Comparison of ENCODE assay signal across 27 cellular contexts in genomic region chr11:116888884-116889549, GRCh38. TPM values are rescaled to one million over a fixed set of nuclear protein-coding genes. Genes with fewer than 3 reads are reported as not detected.
DNase-seq lines count a peak whose midpoint lies in the region; ATAC-seq, FAIRE-seq and TF ChIP-seq lines count a peak whose summit lies in the region.
"Had no signal": no experiment of that assay in that cellular context is flagged by ENCODE, and none has a peak within 500 bp of the region (broad histone marks: within the 10 kb centered on the region; RNA-seq: fewer than 3 reads in every experiment).

No MANE protein-coding gene starts in this region.

- H3K4me3 Mint-ChIP-seq in nephron: no peak overlapping the region
- H3K4me3 Mint-ChIP-seq in endothelial cell (ENCODE audit: unreplicated experiment): no peak overlapping the region
- H3K4me3 Mint-ChIP-seq: activated CD8-positive, alpha-beta memory T cell treated with anti-CD3 and anti-CD28 coated beads, Interleukin-2, amount 10 ng/mL, durations not matched to agents 7 days and 5 days; activated naive CD8-positive, alpha-beta T cell; dendritic cell treated with granulocyte-macrophage colony-stimulating factor and Interleukin-4, amounts not matched to agents 40 ng/mL and 50 ng/mL, for 4 days; memory B cell; naive thymus-derived CD4-positive, alpha-beta T cell had no signal

- DNase-seq in D721Med (ENCODE audit: insufficient read length, low spot score) (no peak), kidney epithelial cell (ENCODE audit: low read depth) (peak; percentile 26), NCI-H1436 treated with DMSO at 0.1 percent for 48 hours (lab: John Stamatoyannopoulos, UW) (no peak), endothelial cell (ENCODE audit: low spot score) (no peak), DMS114 treated with DMSO at 0.1 percent for 48 hours (lab: John Stamatoyannopoulos, UW; ENCODE audit: unreplicated experiment) (no peak)
- DNase-seq: activated CD4-positive, alpha-beta T cell treated with anti-CD3 and anti-CD28 coated beads for 48 hours; activated CD8-positive, alpha-beta memory T cell treated with anti-CD3 and anti-CD28 coated beads, Interleukin-2, amount 10 ng/mL, durations not matched to agents 7 days and 5 days; aorta; Calu3; central memory CD4-positive, alpha-beta T cell; Karpas-422; naive thymus-derived CD4-positive, alpha-beta T cell; NCI-H1694 treated with DMSO at 0.1 percent for 48 hours; SK-N-SH; stimulated activated naive CD4-positive, alpha-beta T cell treated with Interleukin-2 at 50 U/mL for 16 hours; tibial artery had no signal

- no peak overlapping the region for H3K4me3 ChIP-seq in kidney epithelial cell (ENCODE audit: low read depth, low read length)
- H3K4me3 ChIP-seq: BLaER1 treated with 17β-estradiol and CSF1 and Interleukin-3, amounts not matched to agents 10 nM and 100 nM; tibial artery had no signal

- H3K27me3 ChIP-seq in kidney epithelial cell (ENCODE audit: control insufficient read depth, insufficient read depth, low read length): no peaks in the 10 kb centered on the region
- H3K27me3 ChIP-seq: BLaER1 treated with 17β-estradiol and CSF1 and Interleukin-3, amounts not matched to agents 10 nM and 100 nM; tibial artery had no signal

- FAIRE-seq in D721Med (lab: Jason Lieb, UNC): peak; percentile 21
- FAIRE-seq: keratinocyte had no signal

- H3K9me3 Mint-ChIP-seq in nephron (no peaks in the 10 kb centered on the region), endothelial cell (ENCODE audit: unreplicated experiment) (no peaks in the 10 kb centered on the region)
- H3K9me3 Mint-ChIP-seq: dendritic cell treated with granulocyte-macrophage colony-stimulating factor and Interleukin-4, amounts not matched to agents 40 ng/mL and 50 ng/mL, for 4 days; memory B cell; naive thymus-derived CD4-positive, alpha-beta T cell had no signal

- H3K36me3 Mint-ChIP-seq in nephron (ENCODE audit: low read depth) (peaks cover 24% of the 10 kb centered on the region), endothelial cell (ENCODE audit: low read depth, unreplicated experiment) (peaks cover 5% of the 10 kb centered on the region)

- H3K27ac Mint-ChIP-seq in nephron (peak overlapping the region; percentile 88 to 93 (median 92)), endothelial cell (ENCODE audit: unreplicated experiment) (no peak overlapping the region)
- H3K27ac Mint-ChIP-seq: dendritic cell treated with granulocyte-macrophage colony-stimulating factor and Interleukin-4, amounts not matched to agents 40 ng/mL and 50 ng/mL, for 4 days had no signal

- ATAC-seq in HG03354 (IDR thresholded peaks at IDR 0.05; ENCODE audit: poor library complexity, severe bottlenecking, unreplicated experiment) (peak; percentile 51), HG02623 (IDR thresholded peaks at IDR 0.05; ENCODE audit: unreplicated experiment) (no peak)
- ATAC-seq: activated CD8-positive, alpha-beta memory T cell treated with anti-CD3 and anti-CD28 coated beads, Interleukin-2, amount 10 ng/mL, durations not matched to agents 7 days and 5 days; naive thymus-derived CD4-positive, alpha-beta T cell had no signal

- H3K36me3 ChIP-seq in kidney epithelial cell (ENCODE audit: control insufficient read depth, insufficient read depth, low read length): no peaks in the 10 kb centered on the region

- H3K27me3 Mint-ChIP-seq in nephron (ENCODE audit: low read depth) (no peaks in the 10 kb centered on the region), endothelial cell (ENCODE audit: unreplicated experiment) (no peaks in the 10 kb centered on the region)
- H3K27me3 Mint-ChIP-seq: activated CD8-positive, alpha-beta memory T cell treated with anti-CD3 and anti-CD28 coated beads, Interleukin-2, amount 10 ng/mL, durations not matched to agents 7 days and 5 days; activated naive CD8-positive, alpha-beta T cell; dendritic cell treated with granulocyte-macrophage colony-stimulating factor and Interleukin-4, amounts not matched to agents 40 ng/mL and 50 ng/mL, for 4 days; memory B cell; naive thymus-derived CD4-positive, alpha-beta T cell had no signal

- H3K4me1 Mint-ChIP-seq in nephron (peaks cover 45% of the 10 kb centered on the region), endothelial cell (ENCODE audit: unreplicated experiment) (peaks cover 20% of the 10 kb centered on the region)

- TF ChIP-seq CTCF in D721Med (IDR thresholded peaks at IDR 0.05; ENCODE audit: insufficient read depth, missing control alignments) (no peak), kidney epithelial cell (IDR thresholded peaks at IDR 0.05; ENCODE audit: insufficient read depth, low read length, poor library complexity, severe bottlenecking) (no peak), nephron (IDR thresholded peaks at IDR 0.05; ENCODE audit: unreplicated experiment in 3 of 3) (no peak), endothelial cell (IDR thresholded peaks at IDR 0.05; ENCODE audit: unreplicated experiment) (no peak)

RNA-seq across cellular contexts. Expression of gene APOA1, which starts 51.6 kb away (rescaled TPM):
- not detected in 2 replicates for total RNA-seq in kidney epithelial cell
- total RNA-seq in endothelial cell (ENCODE audit: unreplicated experiment): 1.2 TPM
- total RNA-seq: aorta, Calu3, glomerular endothelial cell had no signal

RNA-seq across cellular contexts. Expression of gene APOC3, which starts 59.3 kb away (rescaled TPM):
- total RNA-seq in kidney epithelial cell (not detected in 2 replicates), endothelial cell (ENCODE audit: unreplicated experiment) (not detected)
- total RNA-seq: activated CD8-positive, alpha-beta memory T cell treated with anti-CD3 and anti-CD28 coated beads, Interleukin-2, amount 10 ng/mL, durations not matched to agents 7 days and 5 days; aorta; Calu3; glomerular endothelial cell; naive thymus-derived CD4-positive, alpha-beta T cell; osteoblast; T-helper 2 cell treated with Interferon-gamma antibody and Interleukin-4, amounts not matched to agents 100 ng/mL and 5 ng/mL, for 36 hours had no signal
